In genomic region chr9:87372401-87372851, GRCh38 we compare ENCODE assay signal across 26 cellular contexts.
DNase-seq lines count a peak whose midpoint lies in the region; ATAC-seq, FAIRE-seq and TF ChIP-seq lines count a peak whose summit lies in the region.
"Had no signal": no experiment of that assay in that cellular context is flagged by ENCODE, and none has a peak within 500 bp of the region (broad histone marks: within the 10 kb centered on the region; RNA-seq: fewer than 3 reads in every experiment).

No MANE protein-coding gene starts in this region.

- H3K9me3 ChIP-seq in HEK293 (ENCODE audit: control insufficient read depth, insufficient read depth, low read depth, low read length) (no peaks in the 10 kb centered on the region), K562 (replicated peaks; ENCODE audit: control insufficient read depth, insufficient read depth, low read depth, low read length) (no peaks in the 10 kb centered on the region), left lung (no peaks in the 10 kb centered on the region)
- H3K9me3 ChIP-seq: colonic mucosa, esophagus squamous epithelium, gastrocnemius medialis had no signal

- H3K79me2 ChIP-seq in K562 (ENCODE audit: control insufficient read depth, insufficient read depth, low read length), result no peaks in the 10 kb centered on the region

- no peaks in the 10 kb centered on the region for H4K20me1 ChIP-seq in K562 (replicated peaks; ENCODE audit: control insufficient read depth, insufficient read depth, low read length)

- POLR2A ChIA-PET in HEK293 (lab: Yijun Ruan, JAX), result interaction anchor here (1.3 kb wide), 1 partner anchor 125 kb away, joined by 3 read pairs; the partner anchor contains the start of gene DAPK1
- POLR2A ChIA-PET in K562 (lab: Yijun Ruan, JAX), result no interaction called here

- no peak for TF ChIP-seq POLR2A in K562 (conservative IDR thresholded peaks at IDR 0.05)

- H3K27me3 ChIP-seq in K562 (ENCODE audit: control insufficient read depth in 2 of 2, insufficient read depth in 2 of 2, low read length in 2 of 2) (peaks cover 0 to 8% of the 10 kb centered on the region in 2 experiments; a peak in 2 of 5 replicates), left lung (no peaks in the 10 kb centered on the region)
- H3K27me3 ChIP-seq: colonic mucosa, gastrocnemius medialis had no signal

- H3K4me3 ChIP-seq in HEK293 (ENCODE audit: low read depth, low read length) (no peak overlapping the region), K562 (no peak overlapping the region), left lung (no peak overlapping the region)
- H3K4me3 ChIP-seq: colonic mucosa, esophagus squamous epithelium, gastrocnemius medialis had no signal

- no peaks in the 10 kb centered on the region for H3K9me1 ChIP-seq in K562 (ENCODE audit: control insufficient read depth, insufficient read depth, low read length)

- TF ChIP-seq CTCF in HEK293 (tag by site-specific recombination; IDR thresholded peaks at IDR 0.05), result no peak
- TF ChIP-seq CTCF in K562 (IDR thresholded peaks at IDR 0.05 in 2 of 3, conservative IDR thresholded peaks at IDR 0.05 in 1 of 3; ENCODE audit: insufficient read depth in 2 of 3, low read depth in 1 of 3, low read length in 3 of 3), result no peak
- TF ChIP-seq CTCF in left lung (IDR thresholded peaks at IDR 0.05), result no peak
- TF ChIP-seq CTCF in D721Med (IDR thresholded peaks at IDR 0.05; ENCODE audit: insufficient read depth, missing control alignments), result no peak

- in situ Hi-C loops in K562 (cut with MboI), result no loop called here

- no peak for TF ChIP-seq RAD21 in K562 (CRISPR knock-in tag; conservative IDR thresholded peaks at IDR 0.05 in 1 of 2, IDR thresholded peaks at IDR 0.05 in 1 of 2)

- no peaks in the 10 kb centered on the region for H3K36me3 ChIP-seq in HEK293 (ENCODE audit: control insufficient read depth in 2 of 2, insufficient read depth in 1 of 2, low read length in 2 of 2)
- no peaks in the 10 kb centered on the region for H3K36me3 ChIP-seq in K562 (ENCODE audit: control insufficient read depth, insufficient read depth, low read length)
- H3K36me3 ChIP-seq in left lung, result no peaks in the 10 kb centered on the region
- H3K36me3 ChIP-seq: colonic mucosa, esophagus squamous epithelium, gastrocnemius medialis had no signal

- H3K9ac ChIP-seq in K562 (ENCODE audit: insufficient read depth in 1 of 2, low read depth in 2 of 2, low read length in 2 of 2), result no peak overlapping the region

- intact Hi-C loops in K562 (cut with micrococcal nuclease) (no loop called here), left lung (cut with DNase I) (no loop called here)

- no TSS peak for BruUV-seq in K562 (replicated peaks; lab: Mats Ljungman, UMichigan)

- CTCF ChIA-PET in HEK293 (lab: Yijun Ruan, JAX), result no interaction called here
- CTCF ChIA-PET in K562 (lab: Yijun Ruan, JAX; ENCODE audit: low intra/inter-chr PET ratio), result no interaction called here

- 0 out of 2 replicates have a peak overlapping the region, but pooled peaks have one; percentile 32 for H2AFZ ChIP-seq in K562 (ENCODE audit: low read depth, low read length)

- H3K27ac ChIP-seq in HEK293 (ENCODE audit: extremely low read depth, low read depth, low read length) (no peak overlapping the region), K562 (ENCODE audit: extremely low read depth, low read depth, low read length) (no peak overlapping the region), left lung (no peak overlapping the region)
- H3K27ac ChIP-seq: colonic mucosa, esophagus squamous epithelium, gastrocnemius medialis had no signal

- H3K4me2 ChIP-seq in K562 (ENCODE audit: insufficient read depth, low read length), result no peak overlapping the region

- FAIRE-seq in K562 (lab: Jason Lieb, UNC) (no peak), D721Med (lab: Jason Lieb, UNC) (no peak)

- DNase-seq in K562 (ENCODE audit: extremely low read depth in 1 of 4, low spot score in 3 of 4) (no peak), left lung (no peak), renal cortical epithelial cell (ENCODE audit: low read depth) (peak; percentile 96), D721Med (ENCODE audit: insufficient read length, low spot score) (no peak), NCI-H2081 treated with DMSO at 0.1 percent for 48 hours (lab: John Stamatoyannopoulos, UW) (no peak)
- no peak for DNase-seq in activated CD4-positive, alpha-beta T cell treated with anti-CD3 and anti-CD28 coated beads, Interleukin-2, amount 50 U/mL, for 1 hour
- DNase-seq: activated CD4-positive, alpha-beta T cell treated with anti-CD3 and anti-CD28 coated beads, Interleukin-2, amount 50 U/mL, for 48 hours; activated effector memory CD4-positive, alpha-beta T cell treated with Interleukin-2 at 50 U/mL for 16 hours; activated naive CD8-positive, alpha-beta T cell treated with anti-CD3 and anti-CD28 coated beads, Interleukin-2, amount 50 U/mL, for 24 hours; CD4-positive, CD25-positive, alpha-beta regulatory T cell; colonic mucosa; DMS53; effector memory CD8-positive, alpha-beta T cell; esophagus squamous epithelium; gastrocnemius medialis; HFFc6; midbrain; NCI-H1092 treated with DMSO at 0.1 percent for 48 hours; NCI-H2081; nephron progenitor cell; NK-92 treated with Interleukin-12 subunit alpha and Interleukin-12 subunit beta, amount 100 ng/mL, for 24 hours; stimulated activated CD4-positive, alpha-beta T cell treated with anti-CD3 and anti-CD28 coated beads, Interleukin-1b, Interleukin-23, amount 100 ng/mL, for 48 hours; T-helper 17 cell had no signal

- ATAC-seq in K562, result no peak; the same call in 2 of the 3 replicates
- peak; percentile 77 for ATAC-seq in left lung
- ATAC-seq in HG03432 (IDR thresholded peaks at IDR 0.05; ENCODE audit: unreplicated experiment), result no peak
- ATAC-seq: activated naive CD8-positive, alpha-beta T cell treated with anti-CD3 and anti-CD28 coated beads, Interleukin-2, amount 50 U/mL, for 24 hours; effector memory CD8-positive, alpha-beta T cell; gastrocnemius medialis; Panc1; T-helper 17 cell had no signal

- TF ChIP-seq EP300 in K562 (IDR thresholded peaks at IDR 0.05; ENCODE audit: low read length), result no peak

- H3K4me1 ChIP-seq in HEK293 (ENCODE audit: control insufficient read depth, insufficient read depth, low read length) (peaks cover 13% of the 10 kb centered on the region), K562 (replicated peaks in 1 of 2; ENCODE audit: control insufficient read depth in 2 of 2, insufficient read depth in 2 of 2, low read length in 2 of 2) (peaks cover 0 to 2% of the 10 kb centered on the region in 2 experiments; a peak in 3 of 5 replicates), left lung (no peaks in the 10 kb centered on the region)
- H3K4me1 ChIP-seq: colonic mucosa, esophagus squamous epithelium, gastrocnemius medialis had no signal

- 9% methylated on average over 10 of the region's 10 CpGs for WGBS in K562 (ENCODE audit: insufficient coverage, low coverage, missing lambda C conversion rate)

TF ChIP-seq in HEK293, 187 proteins besides CTCF, POLR2A, EP300 and RAD21 (continues in another document):
- TF ChIP-seq ZNF138 (tag by site-specific recombination; IDR thresholded peaks at IDR 0.05; ENCODE audit: borderline replicate concordance) (no peak), ZNF792 (tag by site-specific recombination; IDR thresholded peaks at IDR 0.05) (no peak), ZNF530 (tag by site-specific recombination; IDR thresholded peaks at IDR 0.05; ENCODE audit: low read depth) (no peak), ZNF335 (tag by site-specific recombination; conservative IDR thresholded peaks at IDR 0.05) (0 out of 2 replicates have a peak, but pooled peaks have one; percentile 29), ZNF214 (tag by site-specific recombination; IDR thresholded peaks at IDR 0.05; ENCODE audit: borderline replicate concordance) (no peak), KLF8 (tag by site-specific recombination; IDR thresholded peaks at IDR 0.05) (no peak), ZNF423 (tag by site-specific recombination; IDR thresholded peaks at IDR 0.05) (0 out of 2 replicates have a peak, but pooled peaks have one; percentile 33), KLF1 (tag by site-specific recombination; IDR thresholded peaks at IDR 0.05) (peak; percentile 31)

TF ChIP-seq in K562, 482 proteins besides CTCF, POLR2A, EP300 and RAD21:
- TF ChIP-seq MEIS2 (IDR thresholded peaks at IDR 0.05; ENCODE audit: partially characterized antibody) (peak; percentile 60), BRF2 (IDR thresholded peaks at IDR 0.05; ENCODE audit: borderline replicate concordance, insufficient read depth, insufficient read length) (no peak)

Comparison
In these comparisons a context has a peak if more than half of its experiments do, and no peak if none do; other contexts are left out.
1. Of the 44 proteins assayed by ChIP-seq in both K562 and HEK293: peak only in K562: none; only in HEK293: KLF1 and ZNF561; in both: none; in neither: 42.